20 cellular contexts compared by ENCODE assay signal in the genomic region with DNA sequence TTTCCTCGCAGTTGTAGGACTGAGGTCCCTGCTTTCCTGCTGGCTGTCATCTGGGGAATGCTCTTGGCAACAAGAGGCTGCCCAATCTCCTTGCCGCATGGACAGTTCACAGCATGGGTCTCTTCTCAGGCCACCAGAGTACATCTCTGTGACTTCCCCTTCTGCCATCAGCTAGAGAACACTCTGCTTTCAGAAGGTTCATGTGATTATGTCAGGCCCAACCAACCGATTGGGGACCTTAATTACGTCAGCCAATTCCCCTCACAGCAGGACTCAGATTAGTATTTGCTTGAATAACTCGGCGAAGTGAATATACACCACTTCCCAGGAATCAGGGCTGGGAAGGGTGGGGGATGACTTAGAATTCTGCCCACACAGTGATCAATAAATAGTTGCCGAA.
"Had no signal": no experiment of that assay in that cellular context is flagged by ENCODE, and none has a peak within 500 bp of the region (broad histone marks: within the 10 kb centered on the region; RNA-seq: fewer than 3 reads in every experiment).

No MANE protein-coding gene starts in this region.

- H3K4me3 Mint-ChIP-seq: activated naive CD8-positive, alpha-beta T cell; activated T-cell treated with anti-CD3 and anti-CD28 coated beads, Interleukin-2, amount 50 U/mL, for 72 hours; naive thymus-derived CD4-positive, alpha-beta T cell; stimulated activated naive CD8-positive, alpha-beta T cell treated with anti-CD3 and anti-CD28 coated beads, Interleukin-15, Interleukin-2, amounts not matched to agents 100 ng/mL and 50 ng/mL, for 24 hours had no signal

- H3K9me3 Mint-ChIP-seq: activated T-cell treated with anti-CD3 and anti-CD28 coated beads, Interleukin-2, amount 50 U/mL, for 72 hours; naive thymus-derived CD4-positive, alpha-beta T cell; stimulated activated naive CD8-positive, alpha-beta T cell treated with anti-CD3 and anti-CD28 coated beads, Interleukin-15, Interleukin-2, amounts not matched to agents 100 ng/mL and 50 ng/mL, for 24 hours had no signal

- H3K27me3 ChIP-seq: colonic mucosa, foreskin keratinocyte, pancreas, right lobe of liver, upper lobe of right lung had no signal

- ATAC-seq: activated T-cell treated with anti-CD3 and anti-CD28 coated beads, Interleukin-2, amount 50 U/mL, for 72 hours; foreskin keratinocyte; mucosa of descending colon; naive thymus-derived CD4-positive, alpha-beta T cell; pancreas; upper lobe of right lung had no signal

- H3K4me1 ChIP-seq: colonic mucosa, pancreas, right lobe of liver had no signal

- H3K9me3 ChIP-seq: colonic mucosa, mucosa of descending colon, pancreas, right lobe of liver, upper lobe of right lung had no signal

- H3K27ac Mint-ChIP-seq: activated naive CD8-positive, alpha-beta T cell; activated T-cell treated with anti-CD3 and anti-CD28 coated beads, Interleukin-2, amount 50 U/mL, for 72 hours; naive thymus-derived CD4-positive, alpha-beta T cell; stimulated activated naive CD8-positive, alpha-beta T cell treated with anti-CD3 and anti-CD28 coated beads, Interleukin-15, Interleukin-2, amounts not matched to agents 100 ng/mL and 50 ng/mL, for 24 hours had no signal

- H3K36me3 ChIP-seq: colonic mucosa, pancreas, right lobe of liver, upper lobe of right lung, WERI-Rb-1 had no signal

- H3K4me3 ChIP-seq: colonic mucosa, mucosa of descending colon, pancreas, right lobe of liver, upper lobe of right lung had no signal

- H3K36me3 Mint-ChIP-seq: activated naive CD8-positive, alpha-beta T cell; naive thymus-derived CD4-positive, alpha-beta T cell had no signal

- H3K27ac ChIP-seq: colonic mucosa, foreskin keratinocyte, pancreas, right lobe of liver, upper lobe of right lung, WERI-Rb-1 had no signal

- DNase-seq: activated CD4-positive, alpha-beta T cell treated with anti-CD3 and anti-CD28 coated beads for 1 hour; activated gamma-delta T cell treated with Interleukin-2 at 50 U/mL for 16 hours; activated T-cell treated with anti-CD3 and anti-CD28 coated beads, Interleukin-2, amount 50 U/mL, for 72 hours; amniotic stem cell; colonic mucosa; foreskin keratinocyte; hippocampal formation; left cardiac atrium; mesenchymal stem cell; mucosa of descending colon; naive thymus-derived CD4-positive, alpha-beta T cell; pancreas; right lobe of liver; small intestine; stimulated activated CD4-positive, alpha-beta T cell treated with anti-CD3 and anti-CD28 coated beads, Interleukin-15, amount 100 ng/mL, for 24 hours; stimulated activated CD4-positive, alpha-beta T cell treated with anti-CD3 and anti-CD28 coated beads, Interleukin-2, amount 100 ng/mL, for 48 hours; upper lobe of right lung; WERI-Rb-1 had no signal
